In the genomic region with DNA sequence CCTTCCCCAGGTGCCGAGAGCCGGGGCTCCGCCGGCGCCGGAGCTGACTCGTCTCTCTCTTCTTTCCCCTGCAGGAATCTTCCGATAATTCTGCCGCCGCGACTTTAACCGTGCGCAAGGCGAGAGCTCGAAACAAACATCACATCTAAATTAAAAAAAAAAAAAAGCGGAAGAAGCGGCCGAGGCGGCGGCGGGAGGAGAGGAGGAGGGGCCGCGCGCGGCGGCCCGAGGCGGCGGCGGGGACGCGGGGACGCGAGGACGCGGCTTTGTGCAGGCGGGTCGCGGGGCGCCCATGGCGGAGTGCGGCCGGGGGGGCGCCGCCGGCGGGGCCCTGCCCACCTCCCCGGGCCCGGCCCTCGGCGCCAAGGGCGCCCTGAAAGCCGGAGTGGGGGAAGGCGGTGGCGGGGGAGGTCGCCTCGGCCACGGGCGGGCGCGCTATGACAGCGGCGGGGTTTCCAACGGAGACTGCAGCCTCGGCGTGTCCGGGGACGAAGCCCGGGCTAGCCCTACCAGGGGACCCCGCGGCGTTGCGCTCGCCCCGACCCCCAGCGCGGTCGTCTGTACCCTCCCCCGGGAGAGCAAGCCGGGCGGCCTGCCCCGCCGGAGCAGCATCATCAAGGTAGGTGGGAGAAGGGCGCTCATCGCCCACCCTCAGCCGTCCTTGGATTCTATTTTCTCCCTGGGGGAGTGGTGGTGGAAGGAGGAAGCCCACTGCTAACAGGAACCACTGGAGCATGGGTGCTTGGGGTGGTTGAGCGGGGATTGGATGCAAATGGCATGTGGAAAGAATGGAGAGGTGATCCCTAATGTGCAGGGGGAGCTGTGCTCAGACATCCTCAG, we compare ENCODE assay signal across 8 cellular contexts. TPM values are rescaled to one million over a fixed set of nuclear protein-coding genes. Genes with fewer than 3 reads are reported as not detected.
A peak's percentile ranks its signal among the peaks of the same experiment; 100 is the strongest.
DNase-seq lines count a peak whose midpoint lies in the region; ATAC-seq and TF ChIP-seq lines count a peak whose summit lies in the region.

A gene (plus strand): TSS at position 208 of the 840 bp plus-strand sequence. CDS start 85 bp downstream, at position 293.

- no peak for TF ChIP-seq EP300 in gastroesophageal sphincter (IDR thresholded peaks at IDR 0.05)

- H3K27ac Mint-ChIP-seq in type B pancreatic cell: peak within 1 kb of the TSS; percentile 87

- H3K4me1 Mint-ChIP-seq in type B pancreatic cell (ENCODE audit: unreplicated experiment): peaks cover 40% of the 10 kb centered on the region

- ATAC-seq in HG03139 (IDR thresholded peaks at IDR 0.05; ENCODE audit: unreplicated experiment) (peak; percentile 30), gastroesophageal sphincter (peak; percentile 35), omental fat pad (ENCODE audit: low FRiP score) (peak; percentile 33)

- H3K4me3 ChIP-seq in gastroesophageal sphincter: peak within 1 kb of the TSS; percentile 40 to 78

- H3K27me3 ChIP-seq in gastroesophageal sphincter: no peaks in the 10 kb centered on the region

- peak within 1 kb of the TSS; percentile 95 for H3K4me3 Mint-ChIP-seq in type B pancreatic cell

- H3K27me3 Mint-ChIP-seq in type B pancreatic cell: peaks cover 21% of the 10 kb centered on the region

- no peaks in the 10 kb centered on the region for H3K36me3 ChIP-seq in gastroesophageal sphincter

- WGBS in gastroesophageal sphincter (ENCODE audit: low coverage in 1 of 2), 2 donors: 0 to 2% methylated on average over 9 to 10 of the region's 87 CpGs

- H3K9me3 Mint-ChIP-seq in type B pancreatic cell: no peaks in the 10 kb centered on the region

- H3K9me3 ChIP-seq in gastroesophageal sphincter: no peaks in the 10 kb centered on the region

- no peaks in the 10 kb centered on the region for H3K36me3 Mint-ChIP-seq in type B pancreatic cell

- no peak for TF ChIP-seq CTCF in gastroesophageal sphincter (IDR thresholded peaks at IDR 0.05)
- TF ChIP-seq CTCF in omental fat pad (IDR thresholded peaks at IDR 0.05): no peak
- TF ChIP-seq CTCF in type B pancreatic cell (conservative IDR thresholded peaks at IDR 0.05): no peak

- H3K4me1 ChIP-seq in gastroesophageal sphincter: peaks cover 0 to 51% (median 0%) of the 10 kb centered on the region in 3 donors

- in situ Hi-C loops in GM18951 (cut with MboI; ENCODE audit: low sequenced_read_pairs, unreplicated experiment): no loop called here

- H3K27ac ChIP-seq in gastroesophageal sphincter: peak within 1 kb of the TSS in 3 of 4 donors; percentile 83 to 86 (median 83)

- TF ChIP-seq POLR2A in GM18951 (IDR thresholded peaks at IDR 0.05; ENCODE audit: extremely low read depth, insufficient read depth, insufficient read length) (peak; percentile 53), gastroesophageal sphincter (IDR thresholded peaks at IDR 0.05) (no peak)

- DNase-seq in AG08395 (ENCODE audit: low spot score): peak; percentile 34
- peak; percentile 66 for DNase-seq in RKO (ENCODE audit: low spot score)
- peak; percentile 57 for DNase-seq in activated gamma-delta T cell (lab: John Stamatoyannopoulos, UW)
- no peak for DNase-seq in omental fat pad (ENCODE audit: low spot score)
- peak; percentile 69 for DNase-seq in type B pancreatic cell (ENCODE audit: extremely low spot score, unreplicated experiment)

RNA-seq across cellular contexts. Expression of the gene that starts here (rescaled TPM):
- total RNA-seq in gastroesophageal sphincter (10 to 100 TPM in 1 of 4 donors, 1 to 10 TPM in 3; 5.1 to 12.3 (median 6.9) TPM), omental fat pad (10 to 100 TPM; 10.8 to 28.5 (median 16.3) TPM), type B pancreatic cell (ENCODE audit: low replicate concordance) (6.5 and 10.6 TPM in 2 replicates)
